In genomic region chr10:22588462-22588861, GRCh38 we compare ENCODE assay signal across 18 cellular contexts.
A peak's percentile ranks its signal among the peaks of the same experiment; 100 is the strongest.
DNase-seq lines count a peak whose midpoint lies in the region; ATAC-seq, FAIRE-seq and TF ChIP-seq lines count a peak whose summit lies in the region.
"Had no signal": no experiment of that assay in that cellular context is flagged by ENCODE, and none has a peak within 500 bp of the region (broad histone marks: within the 10 kb centered on the region; RNA-seq: fewer than 3 reads in every experiment).

No MANE protein-coding gene starts in this region.

- peaks cover 55% of the 10 kb centered on the region for H3K36me3 ChIP-seq in CD4-positive, alpha-beta memory T cell (ENCODE audit: insufficient read depth, low read length)
- peaks cover 13 to 25% of the 10 kb centered on the region in 2 experiments for H3K36me3 ChIP-seq in GM12878 (ENCODE audit: control insufficient read depth in 2 of 2, insufficient read depth in 2 of 2, low read length in 1 of 2)
- no peaks in the 10 kb centered on the region; the same call in none of the 2 replicates for H3K36me3 ChIP-seq in H7 (replicated peaks; ENCODE audit: control insufficient read depth, insufficient read depth, low read length)

- SMC1A ChIA-PET in GM12878 (lab: Charles Lee; ENCODE audit: uncharacterized antibody, unreplicated experiment) = interaction anchor here (0.7 to 2.0 kb wide), 4 partner anchors 11 to 595 kb away, joined by 3 to 4 read pairs (median 4); no protein-coding TSS in a partner anchor

- H3K79me2 ChIP-seq in GM12878 (ENCODE audit: control insufficient read depth, insufficient read depth, low read length) = no peaks in the 10 kb centered on the region

- no peak overlapping the region for H3K9ac ChIP-seq in GM12878 (ENCODE audit: control insufficient read depth, insufficient read depth, low read length)

- H2AFZ ChIP-seq in GM12878 (ENCODE audit: control insufficient read depth, low read depth, low read length) = no peak overlapping the region

- no peak overlapping the region for H3K27ac ChIP-seq in CD4-positive, alpha-beta memory T cell (ENCODE audit: low read depth, low read length)
- H3K27ac ChIP-seq in GM12878 (ENCODE audit: control insufficient read depth, insufficient read depth) = no peak overlapping the region

- TF ChIP-seq POLR2A in GM12878 (IDR thresholded peaks at IDR 0.05; ENCODE audit: low read depth, low read length) = no peak

- BruUV-seq in GM12878 (replicated peaks; lab: Mats Ljungman, UMichigan) = no TSS peak

- H3K36me3 Mint-ChIP-seq in activated T-cell treated with anti-CD3 and anti-CD28 coated beads, Interleukin-2, amount 50 U/mL, for 72 hours (ENCODE audit: insufficient read depth in 2 of 2) = peaks cover 7 to 17% of the 10 kb centered on the region in 2 donors
- peaks cover 68 to 85% of the 10 kb centered on the region in 2 donors for H3K36me3 Mint-ChIP-seq in CD4-positive, alpha-beta memory T cell
- H3K36me3 Mint-ChIP-seq in natural killer cell = peaks cover 24% of the 10 kb centered on the region

- in situ Hi-C loops in GM12878 (cut with MboI) = no loop called here

- no peak for TF ChIP-seq RAD21 in GM12878 (IDR thresholded peaks at IDR 0.05; ENCODE audit: insufficient read depth, low read depth, low read length)

- intact Hi-C loops in CD4-positive, alpha-beta memory T cell (cut with micrococcal nuclease) = loop anchor here (5.0 kb wide), 1 partner anchor 399 kb away; no protein-coding TSS in a partner anchor
- intact Hi-C loops in GM12878 (cut with micrococcal nuclease; ENCODE audit: unreplicated experiment) (no loop called here), natural killer cell (cut with micrococcal nuclease) (no loop called here), sciatic nerve (cut with DNase I) (no loop called here)

- no peaks in the 10 kb centered on the region for H3K9me3 Mint-ChIP-seq in activated T-cell treated with anti-CD3 and anti-CD28 coated beads, Interleukin-2, amount 50 U/mL, for 72 hours
- H3K9me3 Mint-ChIP-seq in CD4-positive, alpha-beta memory T cell = peaks cover 0 to 3% (median 0%) of the 10 kb centered on the region in 8 donors
- no peaks in the 10 kb centered on the region for H3K9me3 Mint-ChIP-seq in natural killer cell

- peaks cover 14% of the 10 kb centered on the region for H3K4me1 ChIP-seq in CD4-positive, alpha-beta memory T cell (ENCODE audit: insufficient read depth, low read length)
- H3K4me1 ChIP-seq in GM12878 (ENCODE audit: control insufficient read depth, insufficient read depth, low read length) = no peaks in the 10 kb centered on the region

- H3K27ac Mint-ChIP-seq in activated T-cell treated with anti-CD3 and anti-CD28 coated beads, Interleukin-2, amount 50 U/mL, for 72 hours = peak overlapping the region; percentile 77
- peak overlapping the region in 4 of 7 donors; percentile 8 to 74 (median 30) for H3K27ac Mint-ChIP-seq in CD4-positive, alpha-beta memory T cell
- peak overlapping the region; percentile 43 to 99 for H3K27ac Mint-ChIP-seq in natural killer cell

- TF ChIP-seq EP300 in GM12878 (IDR thresholded peaks at IDR 0.05; ENCODE audit: borderline replicate concordance in 1 of 2, control insufficient read depth in 1 of 2, low read depth in 2 of 2, low read length in 2 of 2) = no peak

- 100% methylated on average over 1 of the region's 1 CpG for WGBS in GM12878 (ENCODE audit: insufficient coverage, insufficient replicate concordance, low lambda C conversion rate, missing lambda C conversion rate)

- no peaks in the 10 kb centered on the region for H4K20me1 ChIP-seq in GM12878 (ENCODE audit: control insufficient read depth, insufficient read depth)

- no peak overlapping the region for H3K4me2 ChIP-seq in GM12878 (ENCODE audit: control insufficient read depth, insufficient read depth)

- no peaks in the 10 kb centered on the region for H3K27me3 ChIP-seq in CD4-positive, alpha-beta memory T cell (ENCODE audit: insufficient read depth, low read length)
- H3K27me3 ChIP-seq in GM12878 (replicated peaks in 1 of 2; ENCODE audit: control insufficient read depth in 2 of 2, insufficient read depth in 2 of 2, low read length in 1 of 2) (no peaks in the 10 kb centered on the region), H7 (ENCODE audit: control insufficient read depth, insufficient read depth, low read length) (no peaks in the 10 kb centered on the region)

- no peak for DNase-seq in activated T-cell treated with anti-CD3 and anti-CD28 coated beads, Interleukin-2, amount 50 U/mL, for 72 hours
- DNase-seq in activated T-cell treated with anti-CD3 and anti-CD28 coated beads for 4 hours = no peak
- DNase-seq in CD4-positive, alpha-beta memory T cell = no peak
- DNase-seq in GM12878 (ENCODE audit: low read depth, low spot score) = no peak
- no peak for DNase-seq in natural killer cell
- DNase-seq in sciatic nerve (ENCODE audit: low spot score) = no peak
- DNase-seq in NK-92 (lab: John Stamatoyannopoulos, UW; ENCODE audit: unreplicated experiment) = no peak
- DNase-seq in H7 = no peak
- DNase-seq: ACHN, C1 segment of cervical spinal cord, Calu3, DMS79 treated with DMSO at 0.1 percent for 48 hours, EL, IMR-90, KG1 had no signal

- H3K27me3 Mint-ChIP-seq in activated T-cell treated with anti-CD3 and anti-CD28 coated beads, Interleukin-2, amount 50 U/mL, for 72 hours (ENCODE audit: low read depth) = no peaks in the 10 kb centered on the region
- no peaks in the 10 kb centered on the region for H3K27me3 Mint-ChIP-seq in CD4-positive, alpha-beta memory T cell
- H3K27me3 Mint-ChIP-seq in natural killer cell (ENCODE audit: low read depth in 2 of 2) = no peaks in the 10 kb centered on the region

- no peak overlapping the region for H3K4me3 Mint-ChIP-seq in activated T-cell treated with anti-CD3 and anti-CD28 coated beads, Interleukin-2, amount 50 U/mL, for 72 hours
- H3K4me3 Mint-ChIP-seq in CD4-positive, alpha-beta memory T cell = no peak overlapping the region
- no peak overlapping the region for H3K4me3 Mint-ChIP-seq in natural killer cell

- POLR2A ChIA-PET in CD4-positive, alpha-beta memory T cell (lab: Charles Lee; ENCODE audit: partially characterized antibody) = no interaction called here
- POLR2A ChIA-PET in GM12878 (lab: Charles Lee) = interaction anchor here (0.9 kb wide), 1 partner anchor 16 kb away, joined by 3 read pairs; no protein-coding TSS in a partner anchor

- no peak overlapping the region for H3K4me3 ChIP-seq in CD4-positive, alpha-beta memory T cell (ENCODE audit: low read length in 2 of 2)
- H3K4me3 ChIP-seq in GM12878 = no peak overlapping the region
- no peak overlapping the region for H3K4me3 ChIP-seq in H7 (ENCODE audit: insufficient read depth, low read depth, low read length)

- peaks cover 9% of the 10 kb centered on the region for H3K4me1 Mint-ChIP-seq in activated T-cell treated with anti-CD3 and anti-CD28 coated beads, Interleukin-2, amount 50 U/mL, for 72 hours (ENCODE audit: low read depth)
- H3K4me1 Mint-ChIP-seq in CD4-positive, alpha-beta memory T cell = peaks cover 34 to 74% (median 54%) of the 10 kb centered on the region in 4 donors
- peaks cover 47 to 58% of the 10 kb centered on the region in 2 donors for H3K4me1 Mint-ChIP-seq in natural killer cell

- TF ChIP-seq CTCF in GM12878 (IDR thresholded peaks at IDR 0.05 in 2 of 3, conservative IDR thresholded peaks at IDR 0.05 in 1 of 3; ENCODE audit: control insufficient read depth in 2 of 3, extremely low read depth in 1 of 3, insufficient read depth in 1 of 3, low read depth in 3 of 3, low read length in 3 of 3) = no peak
- TF ChIP-seq CTCF in natural killer cell (IDR thresholded peaks at IDR 0.05) = no peak

- no peak for FAIRE-seq in GM12878 (lab: Jason Lieb, UNC)
- FAIRE-seq: G401.6, GM19239 had no signal

- RAD21 ChIA-PET in GM12878 (lab: Charles Lee; ENCODE audit: unreplicated experiment) = interaction anchor here (1.3 to 1.5 kb wide), 2 partner anchors 8 to 11 kb away, joined by 3 read pairs; no protein-coding TSS in a partner anchor

- H3K9me3 ChIP-seq in CD4-positive, alpha-beta memory T cell (ENCODE audit: control insufficient read depth in 1 of 2, low read length in 2 of 2) = no peaks in the 10 kb centered on the region
- no peaks in the 10 kb centered on the region for H3K9me3 ChIP-seq in GM12878 (replicated peaks; ENCODE audit: control insufficient read depth, insufficient read depth, low read length)

- ATAC-seq in activated T-cell treated with anti-CD3 and anti-CD28 coated beads, Interleukin-2, amount 50 U/mL, for 72 hours (replicated peaks in 1 of 2) = no peak
- ATAC-seq in GM12878 (no peak), natural killer cell (no peak), sciatic nerve (no peak)
- ATAC-seq: HCT116 had no signal

- CTCF ChIA-PET in CD4-positive, alpha-beta memory T cell (lab: Charles Lee; ENCODE audit: partially characterized antibody) = interaction anchor here (0.8 to 1.8 kb wide), 4 partner anchors 23 to 93 kb away, joined by 3 to 5 read pairs (median 3); no protein-coding TSS in a partner anchor
- CTCF ChIA-PET in GM12878 (lab: Yijun Ruan, JAX) = interaction anchor here (1.2 to 1.9 kb wide), 2 partner anchors 7 to 15 kb away, joined by 4 to 10 read pairs; no protein-coding TSS in a partner anchor

TF ChIP-seq in GM12878, 131 proteins besides CTCF, POLR2A, EP300 and RAD21 (continues in another document):
- no peak for TF ChIP-seq MLLT1 (IDR thresholded peaks at IDR 0.05)
- peak; percentile 67 for TF ChIP-seq ZNF24 (IDR thresholded peaks at IDR 0.05)
- no peak for TF ChIP-seq FOS (IDR thresholded peaks at IDR 0.05; ENCODE audit: borderline replicate concordance, extremely low read depth, insufficient read length)
- TF ChIP-seq MAX (IDR thresholded peaks at IDR 0.05; ENCODE audit: low read depth, low read length) = no peak
